8 cellular contexts compared by ENCODE assay signal in the genomic region with DNA sequence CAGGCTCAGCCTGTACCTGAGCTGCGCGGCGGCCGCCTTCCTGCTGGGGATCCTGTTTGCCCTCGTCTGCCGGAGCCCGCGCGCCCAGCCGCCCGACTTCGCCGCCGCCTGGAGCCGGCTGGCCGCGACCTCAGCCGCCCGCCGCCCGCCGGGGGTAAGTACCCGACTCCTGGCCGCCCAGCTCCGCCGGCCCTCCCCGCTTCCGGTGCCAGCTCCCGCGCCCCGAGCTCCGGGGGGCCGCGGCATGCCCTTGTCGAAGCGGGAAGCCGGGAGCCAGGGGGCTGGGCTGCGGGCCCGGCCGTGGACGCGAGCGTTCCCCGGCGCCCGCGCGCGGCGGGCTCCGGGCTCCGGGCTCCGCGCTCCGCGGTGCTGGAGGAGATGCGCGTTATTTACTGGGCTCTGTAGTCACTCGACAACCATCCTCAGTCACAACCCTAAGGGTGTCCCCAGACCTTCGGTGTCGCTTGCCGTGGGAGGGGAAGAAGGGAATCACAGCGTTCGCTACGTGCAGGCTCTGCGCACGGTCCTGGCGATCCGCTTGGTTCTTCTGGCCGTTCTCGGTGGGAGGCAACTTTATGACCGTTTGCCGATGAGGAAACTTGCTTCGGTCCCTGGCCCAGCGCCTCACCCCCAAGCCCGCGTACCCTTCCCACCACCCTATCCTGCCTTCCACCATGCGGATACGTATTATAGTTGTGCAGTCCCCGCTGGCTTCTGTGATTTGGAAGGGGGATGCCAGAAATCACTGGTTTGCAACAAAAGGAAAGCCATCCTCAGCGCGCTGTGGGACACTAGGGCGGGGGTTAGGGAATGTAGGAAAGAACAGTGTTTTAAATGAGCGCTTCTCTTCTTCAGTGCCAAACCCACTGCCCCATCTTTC. TPM values are rescaled to one million over a fixed set of nuclear protein-coding genes. Genes with fewer than 3 reads are reported as not detected.
DNase-seq lines count a peak whose midpoint lies in the region; ATAC-seq, FAIRE-seq and TF ChIP-seq lines count a peak whose summit lies in the region.

No MANE protein-coding gene starts in this region.

- FAIRE-seq in HTR-8/SVneo (lab: Jason Lieb, UNC), result no peak

- H3K4me1 ChIP-seq in Caco-2 (0 out of 2 replicates have a peak, but pooled peaks cover 10% of the 10 kb centered on the region), HUES6 (ENCODE audit: control insufficient read depth, insufficient read depth, low read length) (peaks cover 38% of the 10 kb centered on the region), left lung (peaks cover 0 to 16% of the 10 kb centered on the region in 2 donors)

- H3K4me3 Mint-ChIP-seq in Caco-2 (ENCODE audit: unreplicated experiment), result peak overlapping the region; percentile 83
- peak overlapping the region; percentile 77 for H3K4me3 Mint-ChIP-seq in dendritic cell treated with granulocyte-macrophage colony-stimulating factor and Interleukin-4, amounts not matched to agents 40 ng/mL and 50 ng/mL, for 4 days

- no peak overlapping the region for H3K27ac ChIP-seq in HUES6 (ENCODE audit: low read depth, low read length)
- peak overlapping the region; percentile 78 to 92 for H3K27ac ChIP-seq in left lung

- H3K4me1 Mint-ChIP-seq in Caco-2 (ENCODE audit: low read depth, unreplicated experiment), result no peaks in the 10 kb centered on the region
- peaks cover 32% of the 10 kb centered on the region for H3K4me1 Mint-ChIP-seq in dendritic cell treated with granulocyte-macrophage colony-stimulating factor and Interleukin-4, amounts not matched to agents 40 ng/mL and 50 ng/mL, for 4 days (ENCODE audit: low read depth)

- CTCF ChIA-PET in Caco-2 (lab: Charles Lee), result no interaction called here

- ATAC-seq in GM21360 (IDR thresholded peaks at IDR 0.05; ENCODE audit: unreplicated experiment) (peak; percentile 11), left lung (peak; percentile 2)

- peak; percentile 42 to 59 for DNase-seq in Caco-2
- DNase-seq in activated CD4-positive, alpha-beta T cell treated with anti-CD3 and anti-CD28 coated beads for 4 hours, result peak; percentile 41 to 43
- peak in 1 of 2 donors; percentile 85 for DNase-seq in left lung
- DNase-seq in stimulated activated CD4-positive, alpha-beta T cell treated with anti-CD3 and anti-CD28 coated beads, Interleukin-4, amount 100 ng/mL, for 1 hour, result peak; percentile 44
- DNase-seq in HTR-8/SVneo (ENCODE audit: insufficient read length, low spot score), result no peak

- H3K27me3 ChIP-seq in Caco-2 (replicated peaks; ENCODE audit: control insufficient read depth, insufficient read depth, low read length) (no peaks in the 10 kb centered on the region), HUES6 (ENCODE audit: control insufficient read depth, insufficient read depth, low read length) (peaks cover 10% of the 10 kb centered on the region), left lung (peaks cover 0 to 67% of the 10 kb centered on the region in 2 donors)

- H3K27me3 Mint-ChIP-seq in Caco-2 (ENCODE audit: insufficient read depth, unreplicated experiment), result no peaks in the 10 kb centered on the region
- peaks cover 69% of the 10 kb centered on the region for H3K27me3 Mint-ChIP-seq in dendritic cell treated with granulocyte-macrophage colony-stimulating factor and Interleukin-4, amounts not matched to agents 40 ng/mL and 50 ng/mL, for 4 days

- peaks cover 11% of the 10 kb centered on the region for H3K36me3 Mint-ChIP-seq in Caco-2 (ENCODE audit: insufficient read depth, unreplicated experiment)
- no peaks in the 10 kb centered on the region for H3K36me3 Mint-ChIP-seq in dendritic cell treated with granulocyte-macrophage colony-stimulating factor and Interleukin-4, amounts not matched to agents 40 ng/mL and 50 ng/mL, for 4 days (ENCODE audit: low read depth)

- no peak for TF ChIP-seq CTCF in Caco-2 (IDR thresholded peaks at IDR 0.05; ENCODE audit: insufficient read depth in 1 of 2, low read depth in 1 of 2, low read length in 1 of 2, severe bottlenecking in 1 of 2, unreplicated experiment in 1 of 2)
- TF ChIP-seq CTCF in left lung (IDR thresholded peaks at IDR 0.05), result no peak

- no peaks in the 10 kb centered on the region for H3K9me3 Mint-ChIP-seq in Caco-2 (ENCODE audit: unreplicated experiment)
- no peaks in the 10 kb centered on the region for H3K9me3 Mint-ChIP-seq in dendritic cell treated with granulocyte-macrophage colony-stimulating factor and Interleukin-4, amounts not matched to agents 40 ng/mL and 50 ng/mL, for 4 days

- POLR2A ChIA-PET in Caco-2 (lab: Charles Lee), result no interaction called here

- intact Hi-C loops in Caco-2 (cut with micrococcal nuclease; ENCODE audit: unreplicated experiment) (loop anchor here (1.0 to 5.0 kb wide), 2 partner anchors 77 to 95 kb away; no protein-coding TSS in a partner anchor), left lung (cut with DNase I) (loop anchor here in 1 of 2 donors (10.0 kb wide), 1 partner anchor 184 kb away; a partner anchor contains a TSS)
- intact Hi-C loops in dendritic cell treated with granulocyte-macrophage colony-stimulating factor and Interleukin-4, amounts not matched to agents 40 ng/mL and 50 ng/mL, for 4 days (cut with micrococcal nuclease), result no loop called here

- BruUV-seq in Caco-2 (replicated peaks; lab: Mats Ljungman, UMichigan), result no TSS peak

- H3K36me3 ChIP-seq in Caco-2 (ENCODE audit: control insufficient read depth, insufficient read depth, low read length) (no peaks in the 10 kb centered on the region), HUES6 (ENCODE audit: control insufficient read depth, insufficient read depth, low read length) (no peaks in the 10 kb centered on the region), left lung (no peaks in the 10 kb centered on the region)

- peak overlapping the region; percentile 74 for H3K9ac ChIP-seq in HUES6 (ENCODE audit: low read length)

- H3K27ac Mint-ChIP-seq in Caco-2 (ENCODE audit: unreplicated experiment), result peak overlapping the region; percentile 51
- no peak overlapping the region for H3K27ac Mint-ChIP-seq in dendritic cell treated with granulocyte-macrophage colony-stimulating factor and Interleukin-4, amounts not matched to agents 40 ng/mL and 50 ng/mL, for 4 days

- no peaks in the 10 kb centered on the region for H3K9me3 ChIP-seq in Caco-2
- H3K9me3 ChIP-seq in HUES6 (ENCODE audit: control insufficient read depth, insufficient read depth, low read depth, low read length), result no peaks in the 10 kb centered on the region
- no peaks in the 10 kb centered on the region for H3K9me3 ChIP-seq in left lung

- H3K4me3 ChIP-seq in Caco-2 (ENCODE audit: low read depth, low read length) (peak overlapping the region; percentile 66), HUES6 (ENCODE audit: low read depth, low read length) (peak overlapping the region; percentile 82), left lung (peak overlapping the region; percentile 50 to 58)

RNA-seq across cellular contexts. Expression of a gene that starts 0.9 kb away (rescaled TPM):
- total RNA-seq in Caco-2 (2022), result 9.3 and 10.2 TPM in 2 replicates
- total RNA-seq in left lung, result 100 to 1,000 TPM in 1 of 2 donors, 10 to 100 TPM in 1; 65.8 to 122 TPM

RNA-seq across cellular contexts. Expression of a gene that starts 6.5 kb away (rescaled TPM):
- total RNA-seq in Caco-2 (2022) (18.0 and 20.3 TPM in 2 replicates), left lung (10 to 100 TPM; 25.7 to 39.0 TPM)
